In genomic region chr12:11650697-11651281, GRCh38 we compare ENCODE assay signal across 8 cellular contexts. TPM values are rescaled to one million over a fixed set of nuclear protein-coding genes. Genes with fewer than 3 reads are reported as not detected.
DNase-seq lines count a peak whose midpoint lies in the region; ATAC-seq and TF ChIP-seq lines count a peak whose summit lies in the region.

No MANE protein-coding gene starts in this region.

- no peaks in the 10 kb centered on the region for H3K27me3 ChIP-seq in CD8-positive, alpha-beta T cell (ENCODE audit: insufficient read depth, low read length)
- H3K27me3 ChIP-seq in SU-DHL-6 (ENCODE audit: low read length) (no peaks in the 10 kb centered on the region), endocrine pancreas (ENCODE audit: control insufficient read depth, insufficient read depth, low read length) (no peaks in the 10 kb centered on the region)

- no peaks in the 10 kb centered on the region for H3K9me3 Mint-ChIP-seq in CD8-positive, alpha-beta T cell

- no peaks in the 10 kb centered on the region for H4K20me1 ChIP-seq in SU-DHL-6 (ENCODE audit: low read depth, low read length)

- no peak for DNase-seq in CD8-positive, alpha-beta T cell
- DNase-seq in HuH-7 (ENCODE audit: low spot score) = peak; percentile 33
- DNase-seq in mucosa of gallbladder (ENCODE audit: low spot score) = peak; percentile 16
- DNase-seq in activated CD4-positive, CD25-positive, alpha-beta regulatory T cell treated with anti-CD3 and anti-CD28 coated beads, Interleukin-2, amount 50 U/mL, for 72 hours = no peak
- no peak for DNase-seq in KG1 (lab: John Stamatoyannopoulos, UW)

- no peaks in the 10 kb centered on the region for H3K9me2 ChIP-seq in SU-DHL-6 (replicated peaks; ENCODE audit: insufficient read depth, low read length)

- POLR2A ChIA-PET in CD8-positive, alpha-beta T cell (lab: Charles Lee) = interaction anchor here (1.2 kb wide), 1 partner anchor 23 kb away, joined by 3 read pairs; no protein-coding TSS in a partner anchor

- H3K36me3 Mint-ChIP-seq in CD8-positive, alpha-beta T cell = peaks cover 16% of the 10 kb centered on the region

- no peaks in the 10 kb centered on the region for H3K9me3 ChIP-seq in CD8-positive, alpha-beta T cell (ENCODE audit: low read length)
- H3K9me3 ChIP-seq in SU-DHL-6 (ENCODE audit: insufficient read depth, low read length) (no peaks in the 10 kb centered on the region), endocrine pancreas (ENCODE audit: control insufficient read depth, low read length) (no peaks in the 10 kb centered on the region)

- H2AFZ ChIP-seq in SU-DHL-6 (ENCODE audit: low read depth, low read length, severe bottlenecking) = no peak overlapping the region

- no peak overlapping the region for H3K27ac ChIP-seq in CD8-positive, alpha-beta T cell (ENCODE audit: low read depth, low read length)
- no peak overlapping the region for H3K27ac ChIP-seq in SU-DHL-6 (ENCODE audit: low read depth, low read length)

- H3K4me1 ChIP-seq in CD8-positive, alpha-beta T cell (ENCODE audit: insufficient read depth, low read length) = peaks cover 31% of the 10 kb centered on the region
- H3K4me1 ChIP-seq in endocrine pancreas (ENCODE audit: control insufficient read depth, insufficient read depth, low read length) = no peaks in the 10 kb centered on the region

- H3F3A ChIP-seq in SU-DHL-6 (ENCODE audit: insufficient read depth) = no peaks in the 10 kb centered on the region

- peak overlapping the region; percentile 93 for H3K27ac Mint-ChIP-seq in CD8-positive, alpha-beta T cell

- intact Hi-C loops in CD8-positive, alpha-beta T cell (cut with DNase I, micrococcal nuclease) = loop anchor here (1.0 to 10.0 kb wide), 6 partner anchors 77 to 923 kb away; partner anchors contain the start of genes BORCS5 (in 1 of the 2) and MANSC1 (in 1 of the 2)

- no peaks in the 10 kb centered on the region for H3K36me3 ChIP-seq in CD8-positive, alpha-beta T cell (ENCODE audit: insufficient read depth, low read length)
- H3K36me3 ChIP-seq in SU-DHL-6 (ENCODE audit: low read length) (no peaks in the 10 kb centered on the region), endocrine pancreas (ENCODE audit: control insufficient read depth, insufficient read depth, low read length) (no peaks in the 10 kb centered on the region)

- H3K79me2 ChIP-seq in SU-DHL-6 (ENCODE audit: insufficient read depth, low read length) = no peaks in the 10 kb centered on the region

- no peak overlapping the region for H3K9ac ChIP-seq in SU-DHL-6 (ENCODE audit: low read length)
- H3K9ac ChIP-seq in endocrine pancreas (ENCODE audit: control insufficient read depth, insufficient read depth, low read length) = peak overlapping the region; percentile 76

- no peak for TF ChIP-seq CTCF in CD8-positive, alpha-beta T cell (IDR thresholded peaks at IDR 0.05)
- no peak for TF ChIP-seq CTCF in SU-DHL-6 (IDR thresholded peaks at IDR 0.05; ENCODE audit: insufficient read depth, low read length, poor library complexity, severe bottlenecking)

- H3K4me1 Mint-ChIP-seq in CD8-positive, alpha-beta T cell (ENCODE audit: low read depth) = peaks cover 40% of the 10 kb centered on the region

- no peak for ATAC-seq in CD8-positive, alpha-beta T cell
- ATAC-seq in GM18909 (IDR thresholded peaks at IDR 0.05; ENCODE audit: poor library complexity, unreplicated experiment) = no peak

- peak overlapping the region; percentile 56 for H3K4me2 ChIP-seq in SU-DHL-6 (ENCODE audit: low read depth, low read length, poor library complexity, severe bottlenecking)

- no peaks in the 10 kb centered on the region for H3K27me3 Mint-ChIP-seq in CD8-positive, alpha-beta T cell (ENCODE audit: low read depth)

- H3K4me3 Mint-ChIP-seq in CD8-positive, alpha-beta T cell = peak overlapping the region; percentile 92

- CTCF ChIA-PET in CD8-positive, alpha-beta T cell (lab: Charles Lee) = interaction anchor here (0.6 kb wide), 1 partner anchor 604 kb away, joined by 4 read pairs; no protein-coding TSS in a partner anchor

- H3K4me3 ChIP-seq in CD8-positive, alpha-beta T cell (ENCODE audit: low read depth, low read length) = peak overlapping the region; percentile 81
- H3K4me3 ChIP-seq in SU-DHL-6 (ENCODE audit: insufficient read depth, low read length, poor library complexity, severe bottlenecking) = peak overlapping the region; percentile 6
- H3K4me3 ChIP-seq in endocrine pancreas (ENCODE audit: control insufficient read depth, insufficient read depth, low read length) = peak overlapping the region; percentile 94

RNA-seq across cellular contexts. Expression of gene ETV6, which starts 1.3 kb away (rescaled TPM):
- 10 to 100 TPM; 11.3 to 13.9 TPM for total RNA-seq in CD8-positive, alpha-beta T cell
- 54.5 TPM for total RNA-seq in mucosa of gallbladder

Comparison
In these comparisons a context has a peak if more than half of its experiments do, and no peak if none do; other contexts are left out.
1. DNase-seq: peak in HuH-7 (single experiment) and mucosa of gallbladder (single experiment); none in CD8-positive, alpha-beta T cell (0 of 7), activated CD4-positive, CD25-positive, alpha-beta regulatory T cell treated with anti-CD3 and anti-CD28 coated beads, Interleukin-2, amount 50 U/mL, for 72 hours (single experiment) and KG1 (single experiment).
2. H3K4me3 ChIP-seq: peak in every context shown above with its lines; median percentile 94 in endocrine pancreas; 81 in CD8-positive, alpha-beta T cell; 6 in SU-DHL-6.